7 cellular contexts compared by ENCODE assay signal in genomic region chr1:94924967-94925366, GRCh38. TPM values are rescaled to one million over a fixed set of nuclear protein-coding genes. Genes with fewer than 3 reads are reported as not detected.
A peak's percentile ranks its signal among the peaks of the same experiment; 100 is the strongest.
DNase-seq lines count a peak whose midpoint lies in the region; ATAC-seq and TF ChIP-seq lines count a peak whose summit lies in the region.

No MANE protein-coding gene starts in this region.

- H3K27me3 ChIP-seq in adrenal gland (no peaks in the 10 kb centered on the region), spleen (replicated peaks in 1 of 7) (peaks cover 0 to 50% (median 16%) of the 10 kb centered on the region in 7 donors)

- WGBS in adrenal gland, 4 donors = 4 to 13% (median 11%) methylated on average over 3 of the region's 3 CpGs
- WGBS in spleen, 5 donors = 27 to 42% (median 32%) methylated on average over 3 of the region's 3 CpGs

- no peak for ATAC-seq in HG02981 (IDR thresholded peaks at IDR 0.05; ENCODE audit: unreplicated experiment)

- H3K27ac ChIP-seq in adrenal gland (peak overlapping the region; percentile 93 to 99 (median 95)), spleen (peak overlapping the region in 7 of 8 donors; percentile 92 to 95 (median 94))

- TF ChIP-seq CTCF in HFF-Myc (IDR thresholded peaks at IDR 0.05; ENCODE audit: low read depth, low read length, missing control alignments) (no peak), adrenal gland (IDR thresholded peaks at IDR 0.05) (no peak), spleen (IDR thresholded peaks at IDR 0.05 in 8 of 11, conservative IDR thresholded peaks at IDR 0.05 in 3 of 11) (no peak)

- H3K36me3 ChIP-seq in adrenal gland (replicated peaks in 1 of 2) = peaks cover 0 to 17% of the 10 kb centered on the region in 2 donors
- H3K36me3 ChIP-seq in spleen = no peaks in the 10 kb centered on the region

- intact Hi-C loops in adrenal gland (cut with DNase I) (loop anchor here in 1 of 2 donors (5.0 to 10.0 kb wide), 2 partner anchors 70 to 112 kb away; no protein-coding TSS in a partner anchor), spleen (cut with DNase I; ENCODE audit: low total_unique reads) (no loop called here)

- no peak for DNase-seq in HFF-Myc (ENCODE audit: extremely low read depth, low read depth)
- peak in 4 of 7 donors; percentile 39 to 56 (median 50) for DNase-seq in adrenal gland
- no peak for DNase-seq in spleen
- DNase-seq in activated T-cell treated with anti-CD3 and anti-CD28 coated beads, Interleukin-2, amount 50 U/mL, for 48 hours = no peak
- no peak for DNase-seq in dedifferentiated amniotic fluid mesenchymal stem cell (ENCODE audit: extremely low spot score)

- H3K9me3 ChIP-seq in adrenal gland (replicated peaks in 1 of 3) = no peaks in the 10 kb centered on the region
- no peaks in the 10 kb centered on the region for H3K9me3 ChIP-seq in iPS-18c (ENCODE audit: control insufficient read depth, insufficient read depth, low read length)
- no peaks in the 10 kb centered on the region for H3K9me3 ChIP-seq in spleen

- no peak for TF ChIP-seq POLR2A in adrenal gland (IDR thresholded peaks at IDR 0.05)
- no peak for TF ChIP-seq POLR2A in spleen (IDR thresholded peaks at IDR 0.05)

- H3K4me3 ChIP-seq in HFF-Myc (replicated peaks; ENCODE audit: low read depth, low read length) = peak overlapping the region; percentile 72
- peak overlapping the region in 3 of 4 donors; percentile 20 to 94 (median 78) for H3K4me3 ChIP-seq in adrenal gland
- peak overlapping the region; percentile 90 for H3K4me3 ChIP-seq in iPS-18c (ENCODE audit: insufficient read depth, low read depth, low read length)
- peak overlapping the region; percentile 59 to 76 (median 60) for H3K4me3 ChIP-seq in spleen

- peaks cover 55 to 59% of the 10 kb centered on the region in 2 donors for H3K4me1 ChIP-seq in adrenal gland (replicated peaks in 1 of 2)
- peaks cover 8 to 95% (median 58%) of the 10 kb centered on the region in 6 donors for H3K4me1 ChIP-seq in spleen

RNA-seq across cellular contexts. Expression of gene CNN3, which starts 1.9 kb away (rescaled TPM):
- total RNA-seq in adrenal gland = 100 to 1,000 TPM; 320 to 766 (median 424) TPM
- polyA plus RNA-seq in adrenal gland = 100 to 1,000 TPM in 2 of 3 donors, 10 to 100 TPM in 1; 97.3 to 418 (median 131) TPM
- 100 to 1,000 TPM in 6 of 7 donors, 10 to 100 TPM in 1; 83.8 to 124 (median 111) TPM for total RNA-seq in spleen
- 10 to 100 TPM; 27.4 to 94.1 (median 54.8) TPM for polyA plus RNA-seq in spleen

Comparison
In these comparisons a context has a peak if more than half of its experiments do, and no peak if none do; other contexts are left out.
1. DNase-seq: peak in adrenal gland (4 of 7); none in HFF-Myc (single experiment), spleen (single experiment), activated T-cell treated with anti-CD3 and anti-CD28 coated beads, Interleukin-2, amount 50 U/mL, for 48 hours (0 of 2) and dedifferentiated amniotic fluid mesenchymal stem cell (single experiment).
2. Peak in every context shown above with its lines, with median percentiles within 50 percentile points of each other: H3K4me3 ChIP-seq.